In the genomic region with DNA sequence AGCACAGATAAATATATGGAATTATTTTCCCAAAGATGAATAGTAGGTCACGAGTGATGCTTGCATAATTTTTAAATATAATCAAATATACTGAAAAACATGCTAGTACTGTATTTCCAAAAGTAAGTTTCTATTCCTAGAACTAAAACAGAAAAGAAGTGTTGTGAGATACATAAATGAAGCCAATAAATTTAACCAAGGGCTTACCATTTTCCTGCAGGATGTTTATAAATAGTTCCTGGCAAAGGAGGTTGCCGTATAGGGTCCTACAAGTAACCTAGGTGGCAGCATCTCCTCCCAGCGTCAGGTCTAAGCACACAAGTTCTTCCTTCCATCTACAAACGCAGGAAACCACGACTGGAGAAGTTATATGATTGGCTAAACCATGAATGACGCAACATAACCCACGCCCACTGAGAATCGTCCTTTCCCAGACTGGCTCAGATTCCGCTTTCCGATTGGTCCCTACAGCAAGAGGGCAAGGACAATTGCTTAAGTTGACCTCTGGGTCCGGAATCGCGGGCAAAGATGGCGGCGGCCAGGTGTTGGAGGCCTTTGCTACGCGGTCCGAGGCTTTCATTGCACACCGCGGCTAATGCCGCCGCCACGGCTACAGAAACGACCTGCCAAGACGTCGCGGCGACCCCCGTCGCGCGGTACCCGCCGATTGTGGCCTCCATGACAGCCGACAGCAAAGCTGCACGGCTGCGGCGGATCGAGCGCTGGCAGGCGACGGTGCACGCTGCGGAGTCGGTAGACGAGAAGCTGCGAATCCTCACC, we compare ENCODE assay signal across 8 cellular contexts. TPM values are rescaled to one million over a fixed set of nuclear protein-coding genes. Genes with fewer than 3 reads are reported as not detected.
A peak's percentile ranks its signal among the peaks of the same experiment; 100 is the strongest.
DNase-seq lines count a peak whose midpoint lies in the region; ATAC-seq and TF ChIP-seq lines count a peak whose summit lies in the region.

A gene (plus strand): TSS at position 513 of the 780 bp plus-strand sequence. CDS start 16 bp downstream, at position 529.

- H3K9ac ChIP-seq in PC-3 (ENCODE audit: low read length) (peak within 1 kb of the TSS; percentile 91), mucosa of rectum (ENCODE audit: low read depth in 1 of 2, low read length in 2 of 2) (peak within 1 kb of the TSS; percentile 92 to 98)

- no peaks in the 10 kb centered on the region for H3K9me3 ChIP-seq in PC-3 (ENCODE audit: low read length)
- no peaks in the 10 kb centered on the region for H3K9me3 ChIP-seq in mucosa of rectum (ENCODE audit: control insufficient read depth in 2 of 2, low read length in 2 of 2)

- 0 out of 2 replicates have a peak, but pooled peaks have one; percentile 6 for TF ChIP-seq EP300 in Ishikawa (IDR thresholded peaks at IDR 0.05; ENCODE audit: borderline replicate concordance)

- intact Hi-C loops in PC-3 (cut with micrococcal nuclease): loop anchor here (2.0 kb wide), 1 partner anchor 66 kb away; no protein-coding TSS in a partner anchor

- ATAC-seq in GM21529 (IDR thresholded peaks at IDR 0.05; ENCODE audit: unreplicated experiment) (peak; percentile 97), PC-3 (peak; percentile 94)

- peak within 1 kb of the TSS; percentile 82 for H2AFZ ChIP-seq in PC-3 (ENCODE audit: low read length)

- peaks cover 49% of the 10 kb centered on the region for H3K79me2 ChIP-seq in PC-3 (ENCODE audit: low read length)

- H3K27ac ChIP-seq in PC-3 (ENCODE audit: low read length) (peak within 1 kb of the TSS; percentile 51), mucosa of rectum (ENCODE audit: low read depth in 2 of 2, low read length in 2 of 2) (peak within 1 kb of the TSS; percentile 93 to 95)

- no peaks in the 10 kb centered on the region for H3K27me3 ChIP-seq in PC-3 (ENCODE audit: low read length)
- no peaks in the 10 kb centered on the region for H3K27me3 ChIP-seq in mucosa of rectum (ENCODE audit: control insufficient read depth in 2 of 2, insufficient read depth in 2 of 2, low read length in 2 of 2)

- H3K4me2 ChIP-seq in PC-3 (ENCODE audit: low read length): peak within 1 kb of the TSS; percentile 88

- H3K4me3 ChIP-seq in PC-3 (ENCODE audit: low read length): peak within 1 kb of the TSS; percentile 91
- H3K4me3 ChIP-seq in epithelial cell of proximal tubule (ENCODE audit: low read depth, low read length): peak within 1 kb of the TSS; percentile 92
- H3K4me3 ChIP-seq in mucosa of rectum (ENCODE audit: low read length in 2 of 2): peak within 1 kb of the TSS; percentile 95 to 97

- DNase-seq in DMS153 (lab: John Stamatoyannopoulos, UW) (peak; percentile 100), PC-3 (peak; percentile 100), epithelial cell of proximal tubule (ENCODE audit: low read depth) (peak; percentile 99)
- DNase-seq in activated T-cell treated with anti-CD3 and anti-CD28 coated beads, Interleukin-2, amount 50 U/mL, for 1 hour: peak; percentile 79
- DNase-seq in stimulated activated CD8-positive, alpha-beta memory T cell treated with anti-CD3 and anti-CD28 coated beads, Interleukin-7, amount 100 ng/mL, for 1 hour (ENCODE audit: low read depth in 2 of 2): peak; percentile 71 to 74

- CTCF ChIA-PET in PC-3 (lab: Charles Lee): no interaction called here

- H3K4me1 ChIP-seq in PC-3 (ENCODE audit: insufficient read depth, low read length) (peaks cover 29% of the 10 kb centered on the region), mucosa of rectum (ENCODE audit: control insufficient read depth in 2 of 2, insufficient read depth in 2 of 2, low read length in 2 of 2) (peaks cover 10 to 11% of the 10 kb centered on the region in 2 donors)

- no peaks in the 10 kb centered on the region for H3K9me2 ChIP-seq in PC-3 (replicated peaks; ENCODE audit: low read length)

- peak; percentile 77 for TF ChIP-seq CTCF in PC-3 (conservative IDR thresholded peaks at IDR 0.05; ENCODE audit: low read depth, low read length)
- peak; percentile 57 for TF ChIP-seq CTCF in epithelial cell of proximal tubule (conservative IDR thresholded peaks at IDR 0.05; ENCODE audit: low read depth, low read length)

- H3K36me3 ChIP-seq in PC-3 (ENCODE audit: low read depth, low read length) (peaks cover 28% of the 10 kb centered on the region), mucosa of rectum (ENCODE audit: control insufficient read depth in 2 of 2, insufficient read depth in 2 of 2, low read length in 2 of 2) (peaks cover 15 to 17% of the 10 kb centered on the region in 2 donors)

- POLR2A ChIA-PET in PC-3 (lab: Charles Lee; ENCODE audit: unreplicated experiment): no interaction called here

- peaks cover 17% of the 10 kb centered on the region for H4K20me1 ChIP-seq in PC-3 (ENCODE audit: low read length)

- TF ChIP-seq RAD21 in Ishikawa (IDR thresholded peaks at IDR 0.05; ENCODE audit: low read depth): no peak

- BruUV-seq in PC-3 (replicated peaks; lab: Mats Ljungman, UMichigan): no TSS peak

- no peaks in the 10 kb centered on the region for H3F3A ChIP-seq in PC-3 (ENCODE audit: low read length, unreplicated experiment)

TF ChIP-seq in Ishikawa, 13 proteins besides CTCF, POLR2A, EP300 and RAD21:
- TF ChIP-seq TCF12 (IDR thresholded peaks at IDR 0.05; ENCODE audit: low read depth) (peak; percentile 35; the same call in 1 of the 2 replicates), CEBPB (IDR thresholded peaks at IDR 0.05) (peak; percentile 80), YY1 (IDR thresholded peaks at IDR 0.05; ENCODE audit: low read depth) (peak; percentile 96), FOXM1 (IDR thresholded peaks at IDR 0.05; ENCODE audit: borderline replicate concordance, low read depth) (no peak), TAF1 (IDR thresholded peaks at IDR 0.05; ENCODE audit: low read depth) (peak; percentile 90), EGR1 (IDR thresholded peaks at IDR 0.05) (no peak), CREB1 (IDR thresholded peaks at IDR 0.05; ENCODE audit: low read depth) (peak; percentile 69), ZBTB7A (IDR thresholded peaks at IDR 0.05; ENCODE audit: low read depth) (no peak), NFIC (IDR thresholded peaks at IDR 0.05) (no peak), TEAD4 (IDR thresholded peaks at IDR 0.05) (no peak)
- TF ChIP-seq, protein P1, sequence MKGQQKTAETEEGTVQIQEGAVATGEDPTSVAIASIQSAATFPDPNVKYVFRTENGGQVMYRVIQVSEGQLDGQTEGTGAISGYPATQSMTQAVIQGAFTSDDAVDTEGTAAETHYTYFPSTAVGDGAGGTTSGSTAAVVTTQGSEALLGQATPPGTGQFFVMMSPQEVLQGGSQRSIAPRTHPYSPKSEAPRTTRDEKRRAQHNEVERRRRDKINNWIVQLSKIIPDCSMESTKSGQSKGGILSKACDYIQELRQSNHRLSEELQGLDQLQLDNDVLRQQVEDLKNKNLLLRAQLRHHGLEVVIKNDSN (IDR thresholded peaks at IDR 0.05): no peak
- TF ChIP-seq, protein P2, sequence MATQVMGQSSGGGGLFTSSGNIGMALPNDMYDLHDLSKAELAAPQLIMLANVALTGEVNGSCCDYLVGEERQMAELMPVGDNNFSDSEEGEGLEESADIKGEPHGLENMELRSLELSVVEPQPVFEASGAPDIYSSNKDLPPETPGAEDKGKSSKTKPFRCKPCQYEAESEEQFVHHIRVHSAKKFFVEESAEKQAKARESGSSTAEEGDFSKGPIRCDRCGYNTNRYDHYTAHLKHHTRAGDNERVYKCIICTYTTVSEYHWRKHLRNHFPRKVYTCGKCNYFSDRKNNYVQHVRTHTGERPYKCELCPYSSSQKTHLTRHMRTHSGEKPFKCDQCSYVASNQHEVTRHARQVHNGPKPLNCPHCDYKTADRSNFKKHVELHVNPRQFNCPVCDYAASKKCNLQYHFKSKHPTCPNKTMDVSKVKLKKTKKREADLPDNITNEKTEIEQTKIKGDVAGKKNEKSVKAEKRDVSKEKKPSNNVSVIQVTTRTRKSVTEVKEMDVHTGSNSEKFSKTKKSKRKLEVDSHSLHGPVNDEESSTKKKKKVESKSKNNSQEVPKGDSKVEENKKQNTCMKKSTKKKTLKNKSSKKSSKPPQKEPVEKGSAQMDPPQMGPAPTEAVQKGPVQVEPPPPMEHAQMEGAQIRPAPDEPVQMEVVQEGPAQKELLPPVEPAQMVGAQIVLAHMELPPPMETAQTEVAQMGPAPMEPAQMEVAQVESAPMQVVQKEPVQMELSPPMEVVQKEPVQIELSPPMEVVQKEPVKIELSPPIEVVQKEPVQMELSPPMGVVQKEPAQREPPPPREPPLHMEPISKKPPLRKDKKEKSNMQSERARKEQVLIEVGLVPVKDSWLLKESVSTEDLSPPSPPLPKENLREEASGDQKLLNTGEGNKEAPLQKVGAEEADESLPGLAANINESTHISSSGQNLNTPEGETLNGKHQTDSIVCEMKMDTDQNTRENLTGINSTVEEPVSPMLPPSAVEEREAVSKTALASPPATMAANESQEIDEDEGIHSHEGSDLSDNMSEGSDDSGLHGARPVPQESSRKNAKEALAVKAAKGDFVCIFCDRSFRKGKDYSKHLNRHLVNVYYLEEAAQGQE (IDR thresholded peaks at IDR 0.05; ENCODE audit: low read depth): no peak
- TF ChIP-seq, protein P3, sequence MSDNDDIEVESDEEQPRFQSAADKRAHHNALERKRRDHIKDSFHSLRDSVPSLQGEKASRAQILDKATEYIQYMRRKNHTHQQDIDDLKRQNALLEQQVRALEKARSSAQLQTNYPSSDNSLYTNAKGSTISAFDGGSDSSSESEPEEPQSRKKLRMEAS (IDR thresholded peaks at IDR 0.05): peak; percentile 69; the same call in 1 of the 2 replicates

RNA-seq across cellular contexts. Expression of the gene that starts here (rescaled TPM):
- 139 and 149 TPM in 2 replicates for total RNA-seq in PC-3 (2014; rRNA removed)
- total RNA-seq in epithelial cell of proximal tubule: 70.3 and 77.0 TPM in 2 replicates

Comparison
In these comparisons a context has a peak if more than half of its experiments do, and no peak if none do; other contexts are left out.
1. Peak in every context shown above with its lines: DNase-seq, ATAC-seq, H3K4me3 ChIP-seq and H3K27ac ChIP-seq.